ENCODE assay signal across 21 cellular contexts in genomic region chr2:178886006-178886405, GRCh38.
DNase-seq lines count a peak whose midpoint lies in the region; ATAC-seq, FAIRE-seq and TF ChIP-seq lines count a peak whose summit lies in the region.
"Had no signal": no experiment of that assay in that cellular context is flagged by ENCODE, and none has a peak within 500 bp of the region (broad histone marks: within the 10 kb centered on the region; RNA-seq: fewer than 3 reads in every experiment).

No MANE protein-coding gene starts in this region.

- FAIRE-seq in bronchial epithelial cell (lab: Jason Lieb, UNC), result no peak
- FAIRE-seq: A549, GM12891 had no signal

- no peak overlapping the region for H3K9ac ChIP-seq in GM23248

- no peaks in the 10 kb centered on the region for H3K9me3 Mint-ChIP-seq in activated naive CD8-positive, alpha-beta T cell treated with anti-CD3 and anti-CD28 coated beads, Interleukin-2, amount 50 U/mL, for 24 hours
- no peaks in the 10 kb centered on the region for H3K9me3 Mint-ChIP-seq in activated CD4-positive, alpha-beta T cell treated with anti-CD3 and anti-CD28 coated beads, Interleukin-2, amount 10 ng/mL, durations not matched to agents 7 days and 5 days

- no peak overlapping the region for H3K4me2 ChIP-seq in GM23248 (ENCODE audit: unreplicated experiment)
- no peak overlapping the region for H3K4me2 ChIP-seq in osteoblast (ENCODE audit: insufficient read depth, low read length)
- H3K4me2 ChIP-seq: A549 had no signal

- H3K27me3 Mint-ChIP-seq in activated naive CD8-positive, alpha-beta T cell treated with anti-CD3 and anti-CD28 coated beads, Interleukin-2, amount 50 U/mL, for 24 hours, result no peaks in the 10 kb centered on the region
- H3K27me3 Mint-ChIP-seq in activated CD4-positive, alpha-beta T cell treated with anti-CD3 and anti-CD28 coated beads, Interleukin-2, amount 10 ng/mL, durations not matched to agents 7 days and 5 days, result no peaks in the 10 kb centered on the region

- H3K9me3 ChIP-seq in GM23248 (ENCODE audit: low read depth) (no peaks in the 10 kb centered on the region), osteoblast (ENCODE audit: low read depth, low read length) (no peaks in the 10 kb centered on the region)
- H3K9me3 ChIP-seq: A549 had no signal

- H3K27ac ChIP-seq in GM23248 (no peak overlapping the region), osteoblast (ENCODE audit: low read depth, low read length) (no peak overlapping the region)
- H3K27ac ChIP-seq: A549 had no signal

- H3K4me1 Mint-ChIP-seq in activated naive CD8-positive, alpha-beta T cell treated with anti-CD3 and anti-CD28 coated beads, Interleukin-2, amount 50 U/mL, for 24 hours, result no peaks in the 10 kb centered on the region
- no peaks in the 10 kb centered on the region for H3K4me1 Mint-ChIP-seq in activated CD4-positive, alpha-beta T cell treated with anti-CD3 and anti-CD28 coated beads, Interleukin-2, amount 10 ng/mL, durations not matched to agents 7 days and 5 days

- CTCF ChIA-PET in activated CD4-positive, alpha-beta T cell treated with anti-CD3 and anti-CD28 coated beads, Interleukin-2, amount 10 ng/mL, durations not matched to agents 7 days and 5 days (lab: Charles Lee), result no interaction called here

- no peaks in the 10 kb centered on the region for H3K79me2 ChIP-seq in GM23248 (ENCODE audit: insufficient read depth)
- H3K79me2 ChIP-seq in osteoblast (ENCODE audit: insufficient read depth, low read length), result no peaks in the 10 kb centered on the region

- H3K4me1 ChIP-seq in GM23248 (ENCODE audit: insufficient read depth) (peaks cover 19% of the 10 kb centered on the region), osteoblast (ENCODE audit: insufficient read depth, low read length) (peaks cover 14% of the 10 kb centered on the region)
- H3K4me1 ChIP-seq: A549 had no signal

- no peak overlapping the region for H3K4me3 Mint-ChIP-seq in activated naive CD8-positive, alpha-beta T cell treated with anti-CD3 and anti-CD28 coated beads, Interleukin-2, amount 50 U/mL, for 24 hours
- no peak overlapping the region for H3K4me3 Mint-ChIP-seq in activated CD4-positive, alpha-beta T cell treated with anti-CD3 and anti-CD28 coated beads, Interleukin-2, amount 10 ng/mL, durations not matched to agents 7 days and 5 days

- H3K36me3 ChIP-seq in GM23248 (ENCODE audit: low read depth) (no peaks in the 10 kb centered on the region), bronchial epithelial cell (ENCODE audit: control insufficient read depth, insufficient read depth, low read length) (no peaks in the 10 kb centered on the region), osteoblast (ENCODE audit: insufficient read depth, low read length) (no peaks in the 10 kb centered on the region)

- H3K27me3 ChIP-seq in GM23248 (replicated peaks; ENCODE audit: insufficient read depth) (no peaks in the 10 kb centered on the region), bronchial epithelial cell (ENCODE audit: control insufficient read depth, insufficient read depth, low read length) (no peaks in the 10 kb centered on the region), osteoblast (ENCODE audit: insufficient read depth, low read length) (no peaks in the 10 kb centered on the region)

- TF ChIP-seq CTCF in bronchial epithelial cell (IDR thresholded peaks at IDR 0.05; ENCODE audit: insufficient read depth, low read length, severe bottlenecking) (no peak), osteoblast (IDR thresholded peaks at IDR 0.05; ENCODE audit: extremely low read depth, low read depth, low read length) (no peak)

- POLR2A ChIA-PET in activated CD4-positive, alpha-beta T cell treated with anti-CD3 and anti-CD28 coated beads, Interleukin-2, amount 10 ng/mL, durations not matched to agents 7 days and 5 days (lab: Charles Lee), result no interaction called here

- H3F3A ChIP-seq in GM23248 (ENCODE audit: insufficient read depth), result peaks cover 16% of the 10 kb centered on the region; the same call in 1 of the 2 replicates

- in situ Hi-C loops in GM23248 (cut with MboI), result no loop called here

- WGBS in GM23248 (ENCODE audit: low coverage in 1 of 2, low lambda C conversion rate in 2 of 2, missing lambda C conversion rate in 2 of 2), 2 experiments, result 94 to 97% methylated on average over 3 of the region's 3 CpGs

- no peak for ATAC-seq in activated naive CD8-positive, alpha-beta T cell treated with anti-CD3 and anti-CD28 coated beads, Interleukin-2, amount 50 U/mL, for 24 hours
- ATAC-seq: A549, HCT116, Panc1, SK-N-SH treated with all-trans-retinoic acid at 6 μM for 48 hours had no signal

- no peak for DNase-seq in GM23248
- peak; percentile 11 for DNase-seq in HT1080 (ENCODE audit: low read depth)
- peak; percentile 34 for DNase-seq in bronchial epithelial cell (ENCODE audit: low read depth)
- DNase-seq in osteoblast (ENCODE audit: insufficient read length, low spot score, missing footprints), result no peak
- DNase-seq in OCI-M1 (lab: John Stamatoyannopoulos, UW), result no peak
- DNase-seq in activated naive CD8-positive, alpha-beta T cell treated with anti-CD3 and anti-CD28 coated beads, Interleukin-2, amount 50 U/mL, for 24 hours, result no peak
- DNase-seq in activated CD4-positive, alpha-beta T cell treated with anti-CD3 and anti-CD28 coated beads, Interleukin-2, amount 10 ng/mL, durations not matched to agents 7 days and 5 days, result no peak
- DNase-seq in SK-N-DZ (ENCODE audit: low spot score), result no peak
- DNase-seq: C1 segment of cervical spinal cord, GF-D8, MV-4-11, NCI-H1417 treated with DMSO at 0.1 percent for 48 hours, NCI-H2029, NCI-H2171, NCI-H748 treated with DMSO at 0.1 percent for 48 hours, Right ventricle myocardium superior had no signal

- H3K4me3 ChIP-seq in GM23248 (no peak overlapping the region), bronchial epithelial cell (ENCODE audit: low read depth, low read length) (no peak overlapping the region), osteoblast (ENCODE audit: insufficient read depth, low read length) (no peak overlapping the region)
- H3K4me3 ChIP-seq: A549 had no signal

- no peaks in the 10 kb centered on the region for H3K36me3 Mint-ChIP-seq in activated naive CD8-positive, alpha-beta T cell treated with anti-CD3 and anti-CD28 coated beads, Interleukin-2, amount 50 U/mL, for 24 hours (ENCODE audit: low read depth)
- H3K36me3 Mint-ChIP-seq in activated CD4-positive, alpha-beta T cell treated with anti-CD3 and anti-CD28 coated beads, Interleukin-2, amount 10 ng/mL, durations not matched to agents 7 days and 5 days (ENCODE audit: low read depth), result peaks cover 5% of the 10 kb centered on the region

- no peaks in the 10 kb centered on the region for H4K20me1 ChIP-seq in GM23248 (ENCODE audit: insufficient read depth)
- H4K20me1 ChIP-seq in osteoblast (ENCODE audit: insufficient read depth, low read length), result no peaks in the 10 kb centered on the region

- no peak overlapping the region for H3K27ac Mint-ChIP-seq in activated naive CD8-positive, alpha-beta T cell treated with anti-CD3 and anti-CD28 coated beads, Interleukin-2, amount 50 U/mL, for 24 hours
- no peak overlapping the region for H3K27ac Mint-ChIP-seq in activated CD4-positive, alpha-beta T cell treated with anti-CD3 and anti-CD28 coated beads, Interleukin-2, amount 10 ng/mL, durations not matched to agents 7 days and 5 days

- no peaks in the 10 kb centered on the region for H3K9me2 ChIP-seq in GM23248 (ENCODE audit: insufficient read depth)

- H2AFZ ChIP-seq in GM23248, result 0 out of 2 replicates have a peak overlapping the region, but pooled peaks have one; percentile 31
- peak overlapping the region; percentile 52 for H2AFZ ChIP-seq in osteoblast (ENCODE audit: low read length)

Comparison
In these comparisons a context has a peak if more than half of its experiments do, and no peak if none do; other contexts are left out.
1. DNase-seq: peak in HT1080 (single experiment) and bronchial epithelial cell (single experiment); none in GM23248 (single experiment), osteoblast (single experiment), OCI-M1 (single experiment), activated naive CD8-positive, alpha-beta T cell treated with anti-CD3 and anti-CD28 coated beads, Interleukin-2, amount 50 U/mL, for 24 hours (single experiment), activated CD4-positive, alpha-beta T cell treated with anti-CD3 and anti-CD28 coated beads, Interleukin-2, amount 10 ng/mL, durations not matched to agents 7 days and 5 days (single experiment) and SK-N-DZ (single experiment).